9 cellular contexts compared by ENCODE assay signal in the genomic region with DNA sequence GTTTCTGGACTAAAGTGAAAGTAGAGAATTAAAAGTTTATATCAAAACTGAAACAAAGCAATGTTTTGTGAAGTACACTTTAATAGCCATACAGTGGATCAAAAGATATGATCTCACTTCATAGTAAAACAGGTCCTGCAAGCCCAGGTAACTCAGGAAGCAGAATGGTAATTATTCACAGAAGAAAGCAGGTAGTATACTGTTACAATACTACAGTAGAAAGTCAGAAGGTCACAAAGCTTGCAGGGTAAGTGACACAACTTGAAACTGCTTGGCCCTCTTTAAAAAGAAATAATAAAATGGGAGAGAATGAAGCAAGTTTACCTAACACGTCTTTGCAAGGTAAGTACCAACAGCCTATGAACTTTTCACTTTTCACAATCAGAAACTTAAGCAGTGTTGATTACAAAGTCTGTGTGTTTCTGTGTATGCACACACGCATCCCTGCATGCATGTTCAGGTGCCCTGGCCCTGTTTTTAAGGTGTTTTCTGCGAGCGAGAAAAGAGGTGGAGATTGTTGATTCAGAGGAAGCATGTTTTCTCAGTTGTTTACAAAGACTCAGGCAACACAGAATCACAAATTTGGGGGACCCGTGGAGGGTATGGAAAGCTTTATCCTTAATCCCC. TPM values are rescaled to one million over a fixed set of nuclear protein-coding genes. Genes with fewer than 3 reads are reported as not detected.
A peak's percentile ranks its signal among the peaks of the same experiment; 100 is the strongest.
DNase-seq lines count a peak whose midpoint lies in the region; ATAC-seq lines count a peak whose summit lies in the region.
"Had no signal": no experiment of that assay in that cellular context is flagged by ENCODE, and none has a peak within 500 bp of the region (broad histone marks: within the 10 kb centered on the region; RNA-seq: fewer than 3 reads in every experiment).

A gene (plus strand): TSS at position 226 of the 627 bp plus-strand sequence.

- no peak within 1 kb of the TSS for H3K27ac ChIP-seq in Karpas-422 (ENCODE audit: low read length)

- H3K9me3 ChIP-seq in Karpas-422 (ENCODE audit: low read length), result peaks cover 31% of the 10 kb centered on the region

- peak; percentile 15 for DNase-seq in HPDE6-E6E7 (ENCODE audit: extremely low spot score)
- DNase-seq in NCI-H2196 treated with DMSO at 0.1 percent for 48 hours (lab: John Stamatoyannopoulos, UW; ENCODE audit: unreplicated experiment), result peak; percentile 54
- peak; percentile 19 for DNase-seq in iPS-NIHi11 (ENCODE audit: low spot score)
- DNase-seq in renal cortical epithelial cell (ENCODE audit: low read depth), result peak; percentile 58
- DNase-seq in Karpas-422, result no peak
- no peak for DNase-seq in cerebellar nuclear complex (lab: John Stamatoyannopoulos, UW)
- DNase-seq in SHP77 (lab: John Stamatoyannopoulos, UW), result no peak

- no peaks in the 10 kb centered on the region for H3K27me3 ChIP-seq in Karpas-422 (ENCODE audit: low read length)

- no peak within 1 kb of the TSS for H3K4me2 ChIP-seq in Karpas-422 (ENCODE audit: low read depth, low read length, poor library complexity, severe bottlenecking)

- no peaks in the 10 kb centered on the region for H3K9me2 ChIP-seq in Karpas-422 (replicated peaks; ENCODE audit: insufficient read depth, low read length)

- H3K4me1 ChIP-seq in Karpas-422 (ENCODE audit: low read length), result no peaks in the 10 kb centered on the region

- H3K79me2 ChIP-seq in Karpas-422 (ENCODE audit: low read length), result no peaks in the 10 kb centered on the region

- H4K20me1 ChIP-seq in Karpas-422 (ENCODE audit: insufficient read depth, low read depth, low read length), result no peaks in the 10 kb centered on the region

- no peaks in the 10 kb centered on the region for H3K36me3 ChIP-seq in Karpas-422 (ENCODE audit: insufficient read depth, low read length)

- H2AFZ ChIP-seq in Karpas-422 (ENCODE audit: low read length), result no peak within 1 kb of the TSS

- H3K4me3 ChIP-seq in Karpas-422 (ENCODE audit: low read length), result no peak within 1 kb of the TSS

- no peak for ATAC-seq in HG03354 (IDR thresholded peaks at IDR 0.05; ENCODE audit: poor library complexity, severe bottlenecking, unreplicated experiment)
- ATAC-seq: activated CD4-positive, CD25-positive, alpha-beta regulatory T cell treated with anti-CD3 and anti-CD28 coated beads, Interleukin-2, amount 50 U/mL, for 24 hours had no signal

- H3K9ac ChIP-seq in Karpas-422 (ENCODE audit: low read length), result no peak within 1 kb of the TSS

RNA-seq across cellular contexts. Expression of the gene that starts here (rescaled TPM):
- 3.0 and 6.0 TPM in 2 replicates for total RNA-seq in renal cortical epithelial cell
- 0.29 TPM in 1 of 2 replicates, not detected in the other for total RNA-seq in Karpas-422 (2014; rRNA removed; shearing (Covaris generic); ENCODE audit: low replicate concordance)

Comparison
In these comparisons a context has a peak if more than half of its experiments do, and no peak if none do; other contexts are left out.
1. DNase-seq: peak in HPDE6-E6E7 (single experiment), NCI-H2196 treated with DMSO at 0.1 percent for 48 hours (single experiment), iPS-NIHi11 (single experiment) and renal cortical epithelial cell (single experiment); none in Karpas-422 (single experiment), cerebellar nuclear complex (0 of 2) and SHP77 (0 of 2).